1 cellular context compared by ENCODE assay signal in the genomic region with DNA sequence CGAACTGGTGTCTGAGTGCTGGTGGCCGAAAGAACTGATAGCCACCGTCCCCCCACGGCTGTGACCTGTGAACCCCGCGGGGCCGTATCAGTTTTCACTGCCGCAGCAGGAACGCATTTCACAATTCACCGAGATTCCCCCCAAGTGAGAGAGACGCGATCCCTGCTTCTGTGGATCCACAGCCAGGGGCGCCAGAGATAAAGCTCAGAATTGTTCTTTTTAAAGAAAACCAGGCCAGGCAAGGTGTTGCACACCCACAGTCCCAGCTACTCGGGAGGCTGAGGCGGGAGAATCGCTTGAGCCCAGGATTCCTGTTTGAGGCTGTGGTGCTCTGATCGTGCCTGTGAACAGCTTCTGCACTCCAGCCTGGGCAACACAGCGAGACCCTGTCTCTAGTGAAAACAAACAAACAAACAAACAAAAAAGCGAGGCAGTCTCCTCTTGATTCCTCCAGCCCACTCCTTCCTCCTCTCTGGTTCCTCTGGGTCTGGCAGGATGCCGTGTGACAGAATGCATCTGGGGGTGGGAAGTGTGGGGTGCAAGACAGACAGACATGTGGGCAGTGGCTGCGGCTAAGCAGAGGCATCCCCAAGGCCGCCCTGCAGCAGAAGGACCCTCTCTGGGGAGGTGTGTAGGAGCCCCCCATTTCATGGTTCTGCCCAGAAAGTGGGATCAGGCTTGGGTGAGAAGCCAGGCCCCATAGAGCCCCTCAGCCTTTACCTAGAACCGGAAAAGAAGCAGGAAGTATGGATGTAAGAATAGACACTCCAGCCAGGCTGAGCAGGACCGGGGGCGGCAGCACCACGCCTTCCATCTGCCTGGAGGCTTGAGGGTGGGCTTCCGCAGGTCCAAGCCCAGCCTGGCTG.
TF ChIP-seq lines count a peak whose summit lies in the region.

No MANE protein-coding gene starts in this region.

TF ChIP-seq in K562, 482 proteins besides CTCF, POLR2A, EP300 and RAD21:
- 0 out of 2 replicates have a peak, but pooled peaks have one; percentile 22 for TF ChIP-seq SOX6 (IDR thresholded peaks at IDR 0.05)
- peak; percentile 40; the same call in 1 of the 2 replicates for TF ChIP-seq SMARCA4 (IDR thresholded peaks at IDR 0.05)
- 0 out of 2 replicates have a peak, but pooled peaks have one; percentile 28 for TF ChIP-seq CBFA2T3 (IDR thresholded peaks at IDR 0.05)
- peak; percentile 40; the same call in 1 of the 2 replicates for TF ChIP-seq NR2C1 (IDR thresholded peaks at IDR 0.05)
- TF ChIP-seq NR2C1 (tag; IDR thresholded peaks at IDR 0.05) = peak; percentile 57; the same call in 1 of the 2 replicates
- TF ChIP-seq YBX1 (IDR thresholded peaks at IDR 0.05) = no peak
- TF ChIP-seq NR2C2 (CRISPR knock-in tag; IDR thresholded peaks at IDR 0.05) = no peak
- TF ChIP-seq NR2C2 (tag; IDR thresholded peaks at IDR 0.05) = peak; percentile 36; the same call in 1 of the 2 replicates
- TF ChIP-seq PHF21A (IDR thresholded peaks at IDR 0.05; ENCODE audit: borderline replicate concordance, low read depth) = no peak
- TF ChIP-seq, protein P1, sequence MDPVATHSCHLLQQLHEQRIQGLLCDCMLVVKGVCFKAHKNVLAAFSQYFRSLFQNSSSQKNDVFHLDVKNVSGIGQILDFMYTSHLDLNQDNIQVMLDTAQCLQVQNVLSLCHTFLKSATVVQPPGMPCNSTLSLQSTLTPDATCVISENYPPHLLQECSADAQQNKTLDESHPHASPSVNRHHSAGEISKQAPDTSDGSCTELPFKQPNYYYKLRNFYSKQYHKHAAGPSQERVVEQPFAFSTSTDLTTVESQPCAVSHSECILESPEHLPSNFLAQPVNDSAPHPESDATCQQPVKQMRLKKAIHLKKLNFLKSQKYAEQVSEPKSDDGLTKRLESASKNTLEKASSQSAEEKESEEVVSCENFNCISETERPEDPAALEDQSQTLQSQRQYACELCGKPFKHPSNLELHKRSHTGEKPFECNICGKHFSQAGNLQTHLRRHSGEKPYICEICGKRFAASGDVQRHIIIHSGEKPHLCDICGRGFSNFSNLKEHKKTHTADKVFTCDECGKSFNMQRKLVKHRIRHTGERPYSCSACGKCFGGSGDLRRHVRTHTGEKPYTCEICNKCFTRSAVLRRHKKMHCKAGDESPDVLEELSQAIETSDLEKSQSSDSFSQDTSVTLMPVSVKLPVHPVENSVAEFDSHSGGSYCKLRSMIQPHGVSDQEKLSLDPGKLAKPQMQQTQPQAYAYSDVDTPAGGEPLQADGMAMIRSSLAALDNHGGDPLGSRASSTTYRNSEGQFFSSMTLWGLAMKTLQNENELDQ (CRISPR knock-in tag; IDR thresholded peaks at IDR 0.05; ENCODE audit: borderline replicate concordance) = no peak
- TF ChIP-seq CEBPB (tag; IDR thresholded peaks at IDR 0.05) = peak; percentile 69
- peak; percentile 43 for TF ChIP-seq ZNF121 (CRISPR knock-in tag; conservative IDR thresholded peaks at IDR 0.05)
- no peak for TF ChIP-seq OTX1 (CRISPR knock-in tag; IDR thresholded peaks at IDR 0.05)
